ENCODE assay signal across 8 cellular contexts in the genomic region with DNA sequence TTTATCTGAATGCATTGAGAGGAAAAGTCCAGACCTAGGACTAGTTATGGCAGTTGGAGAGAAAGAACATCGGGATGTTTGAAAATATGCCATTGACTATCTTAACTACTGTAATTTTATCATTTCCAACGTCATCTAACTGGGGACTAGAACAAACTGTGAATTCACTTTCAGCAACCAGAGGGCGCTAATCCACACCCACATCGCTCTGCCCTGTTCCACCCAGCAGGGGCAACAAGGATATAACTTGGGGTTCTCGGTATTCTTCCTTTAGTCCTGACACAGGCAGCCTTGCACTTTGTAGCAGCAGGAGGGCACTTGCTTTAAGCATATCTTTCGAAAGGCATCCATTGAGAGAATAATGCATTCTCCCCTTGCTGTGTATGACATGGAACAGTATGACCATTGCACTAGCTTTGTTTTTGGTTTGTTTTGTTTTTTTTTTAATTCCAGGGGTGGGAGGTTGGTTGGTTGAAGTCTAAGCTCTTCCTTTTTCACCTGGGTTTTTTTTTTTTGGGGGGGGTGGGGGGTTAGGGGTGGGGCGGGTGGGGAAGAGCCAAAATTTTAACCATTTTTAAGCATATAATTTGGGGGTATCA. TPM values are rescaled to one million over a fixed set of nuclear protein-coding genes. Genes with fewer than 3 reads are reported as not detected.
DNase-seq lines count a peak whose midpoint lies in the region; ATAC-seq, FAIRE-seq and TF ChIP-seq lines count a peak whose summit lies in the region.

No MANE protein-coding gene starts in this region.

- no peaks in the 10 kb centered on the region for H3K27me3 Mint-ChIP-seq in brain

- ATAC-seq in HG02610 (IDR thresholded peaks at IDR 0.05; ENCODE audit: unreplicated experiment): peak; percentile 57

- peaks cover 87% of the 10 kb centered on the region for H3K36me3 Mint-ChIP-seq in brain

- H3K4me3 ChIP-seq in GM12865 (ENCODE audit: low read depth, low read length): no peak overlapping the region

- peak; percentile 9 for FAIRE-seq in TTC549 (lab: Jason Lieb, UNC)

- TF ChIP-seq CTCF in GM12865 (IDR thresholded peaks at IDR 0.05; ENCODE audit: insufficient read depth, low read depth, low read length, missing control alignments) (peak; percentile 82), brain (conservative IDR thresholded peaks at IDR 0.05) (peak; percentile 87 to 94)

- peaks cover 22% of the 10 kb centered on the region for H3K4me1 Mint-ChIP-seq in brain

- H3K4me3 Mint-ChIP-seq in brain: no peak overlapping the region

- DNase-seq in GM12865 (ENCODE audit: low read depth) (peak; percentile 80), NCI-H1694 treated with DMSO at 0.1 percent for 48 hours (lab: John Stamatoyannopoulos, UW) (peak; percentile 48), iris pigment epithelial cell (ENCODE audit: low read depth) (peak; percentile 74), NCI-H446 treated with DMSO at 0.1 percent for 48 hours (lab: John Stamatoyannopoulos, UW) (no peak)
- DNase-seq in stimulated activated CD4-positive, alpha-beta T cell treated with anti-CD3 and anti-CD28 coated beads, Interleukin-2, amount 100 ng/mL, for 4 hours (ENCODE audit: low read depth): peak; percentile 54

- H3K9me3 Mint-ChIP-seq in brain: peaks cover 0 to 3% (median 0%) of the 10 kb centered on the region in 5 experiments

- H3K27ac Mint-ChIP-seq in brain: peak overlapping the region; percentile 30 to 83 (median 70)

RNA-seq across cellular contexts. Expression of a gene that starts 31.5 kb away (rescaled TPM):
- 22.3 TPM for polyA plus RNA-seq in brain (ENCODE audit: insufficient read depth, low read depth, low replicate concordance)
